18 cellular contexts compared by ENCODE assay signal in genomic region chr17:58313815-58314705, GRCh38. TPM values are rescaled to one million over a fixed set of nuclear protein-coding genes. Genes with fewer than 3 reads are reported as not detected.
DNase-seq lines count a peak whose midpoint lies in the region; ATAC-seq, FAIRE-seq and TF ChIP-seq lines count a peak whose summit lies in the region.
"Had no signal": no experiment of that assay in that cellular context is flagged by ENCODE, and none has a peak within 500 bp of the region (broad histone marks: within the 10 kb centered on the region; RNA-seq: fewer than 3 reads in every experiment).

No MANE protein-coding gene starts in this region.

- CTCF ChIA-PET in activated CD8-positive, alpha-beta memory T cell treated with anti-CD3 and anti-CD28 coated beads, Interleukin-2, amount 10 ng/mL, durations not matched to agents 7 days and 5 days (lab: Charles Lee): interaction anchor here (0.6 to 8.1 kb wide), 6 partner anchors 9 to 120 kb away, joined by 3 to 136 read pairs (median 27); partner anchors contain the start of genes RNF43 and SUPT4H1
- CTCF ChIA-PET in K562 (lab: Yijun Ruan, JAX; ENCODE audit: low intra/inter-chr PET ratio): interaction anchor here (0.6 to 0.8 kb wide), 2 partner anchors 132 to 133 kb away, joined by 3 to 5 read pairs; no protein-coding TSS in a partner anchor

- no peak for TF ChIP-seq RAD21 in K562 (CRISPR knock-in tag; conservative IDR thresholded peaks at IDR 0.05 in 1 of 2, IDR thresholded peaks at IDR 0.05 in 1 of 2)

- no peak overlapping the region for H3K27ac Mint-ChIP-seq in activated CD8-positive, alpha-beta memory T cell treated with anti-CD3 and anti-CD28 coated beads, Interleukin-2, amount 10 ng/mL, durations not matched to agents 7 days and 5 days
- peak overlapping the region; percentile 87 for H3K27ac Mint-ChIP-seq in stimulated activated effector memory CD8-positive, alpha-beta T cell treated with anti-CD3 and anti-CD28 coated beads, Interleukin-12 subunit alpha, Interleukin-12 subunit beta, amount 100 ng/mL, for 72 hours
- H3K27ac Mint-ChIP-seq: activated T-helper 2 cell treated with anti-CD3 and anti-CD28 coated beads, Interferon-gamma antibody, Interleukin-2, Interleukin-4, amounts not matched to agents 10 μg/mL and 5 μg/mL and 100 μg/mL, durations not matched to agents 14 hours and 24 hours and 36 hours had no signal

- no peak for TF ChIP-seq POLR2A in K562 (conservative IDR thresholded peaks at IDR 0.05)

- peaks cover 0 to 20% of the 10 kb centered on the region in 2 experiments; a peak in 1 of 5 replicates for H3K4me1 ChIP-seq in K562 (replicated peaks in 1 of 2; ENCODE audit: control insufficient read depth in 2 of 2, insufficient read depth in 2 of 2, low read length in 2 of 2)
- H3K4me1 ChIP-seq: lower lobe of right lung had no signal

- no peak overlapping the region for H3K4me3 ChIP-seq in K562
- H3K4me3 ChIP-seq: GM23248, lower lobe of right lung had no signal

- H3K9ac ChIP-seq in K562 (ENCODE audit: insufficient read depth in 1 of 2, low read depth in 2 of 2, low read length in 2 of 2): no peak overlapping the region
- H3K9ac ChIP-seq: GM23248 had no signal

- in situ Hi-C loops in K562 (cut with MboI): loop anchor here (5.0 kb wide), 1 partner anchor 133 kb away; no protein-coding TSS in a partner anchor

- no peaks in the 10 kb centered on the region for H3K9me1 ChIP-seq in K562 (ENCODE audit: control insufficient read depth, insufficient read depth, low read length)

- no peaks in the 10 kb centered on the region for H3K9me3 Mint-ChIP-seq in activated CD8-positive, alpha-beta memory T cell treated with anti-CD3 and anti-CD28 coated beads, Interleukin-2, amount 10 ng/mL, durations not matched to agents 7 days and 5 days (ENCODE audit: low read depth)
- H3K9me3 Mint-ChIP-seq in stimulated activated effector memory CD8-positive, alpha-beta T cell treated with anti-CD3 and anti-CD28 coated beads, Interleukin-12 subunit alpha, Interleukin-12 subunit beta, amount 100 ng/mL, for 72 hours: no peaks in the 10 kb centered on the region
- H3K9me3 Mint-ChIP-seq: activated T-helper 2 cell treated with anti-CD3 and anti-CD28 coated beads, Interferon-gamma antibody, Interleukin-2, Interleukin-4, amounts not matched to agents 10 μg/mL and 5 μg/mL and 100 μg/mL, durations not matched to agents 14 hours and 24 hours and 36 hours; naive thymus-derived CD4-positive, alpha-beta T cell had no signal

- BruUV-seq in K562 (replicated peaks; lab: Mats Ljungman, UMichigan): no TSS peak

- intact Hi-C loops in K562 (cut with micrococcal nuclease): no loop called here

- 38% methylated on average over 7 of the region's 7 CpGs for WGBS in K562 (ENCODE audit: insufficient coverage, low coverage, missing lambda C conversion rate)

- peak; percentile 19 for FAIRE-seq in K562 (lab: Jason Lieb, UNC)
- FAIRE-seq: endothelial cell of umbilical vein had no signal

- H3K27me3 Mint-ChIP-seq in activated CD8-positive, alpha-beta memory T cell treated with anti-CD3 and anti-CD28 coated beads, Interleukin-2, amount 10 ng/mL, durations not matched to agents 7 days and 5 days: no peaks in the 10 kb centered on the region
- H3K27me3 Mint-ChIP-seq: naive thymus-derived CD4-positive, alpha-beta T cell had no signal

- no peak for TF ChIP-seq EP300 in K562 (IDR thresholded peaks at IDR 0.05; ENCODE audit: low read length)

- H3K4me1 Mint-ChIP-seq in activated CD8-positive, alpha-beta memory T cell treated with anti-CD3 and anti-CD28 coated beads, Interleukin-2, amount 10 ng/mL, durations not matched to agents 7 days and 5 days: peaks cover 14% of the 10 kb centered on the region
- H3K4me1 Mint-ChIP-seq in stimulated activated effector memory CD8-positive, alpha-beta T cell treated with anti-CD3 and anti-CD28 coated beads, Interleukin-12 subunit alpha, Interleukin-12 subunit beta, amount 100 ng/mL, for 72 hours: peaks cover 19% of the 10 kb centered on the region

- peaks cover 7% of the 10 kb centered on the region for H3K36me3 Mint-ChIP-seq in activated CD8-positive, alpha-beta memory T cell treated with anti-CD3 and anti-CD28 coated beads, Interleukin-2, amount 10 ng/mL, durations not matched to agents 7 days and 5 days
- peaks cover 48% of the 10 kb centered on the region for H3K36me3 Mint-ChIP-seq in stimulated activated effector memory CD8-positive, alpha-beta T cell treated with anti-CD3 and anti-CD28 coated beads, Interleukin-12 subunit alpha, Interleukin-12 subunit beta, amount 100 ng/mL, for 72 hours

- peak; percentile 25 for DNase-seq in activated CD8-positive, alpha-beta memory T cell treated with anti-CD3 and anti-CD28 coated beads, Interleukin-2, amount 10 ng/mL, durations not matched to agents 7 days and 5 days
- DNase-seq in activated CD8-positive, alpha-beta memory T cell treated with anti-CD3 and anti-CD28 coated beads, Interleukin-2, amount 50 U/mL, for 48 hours: no peak
- DNase-seq in NCI-H2171 (lab: John Stamatoyannopoulos, UW) (peak; percentile 74), K562 (ENCODE audit: extremely low read depth in 1 of 4, low spot score in 3 of 4) (no peak), GOT3 (lab: John Stamatoyannopoulos, UW) (no peak)
- peak in 1 of 2 donors; percentile 41 for DNase-seq in stimulated activated effector memory CD8-positive, alpha-beta T cell treated with anti-CD3 and anti-CD28 coated beads, Interleukin-12 subunit alpha, Interleukin-12 subunit beta, amount 100 ng/mL, for 72 hours (ENCODE audit: low spot score in 2 of 2)
- DNase-seq: activated CD4-positive, alpha-beta T cell treated with anti-CD3 and anti-CD28 coated beads for 4 hours; GM23248; Karpas-422; lower lobe of right lung; substantia nigra had no signal

- H3K79me2 ChIP-seq in K562 (ENCODE audit: control insufficient read depth, insufficient read depth, low read length): no peaks in the 10 kb centered on the region

- H3K27me3 ChIP-seq in K562 (ENCODE audit: control insufficient read depth in 2 of 2, insufficient read depth in 2 of 2, low read length in 2 of 2): no peaks in the 10 kb centered on the region

- H3K4me3 Mint-ChIP-seq in activated CD8-positive, alpha-beta memory T cell treated with anti-CD3 and anti-CD28 coated beads, Interleukin-2, amount 10 ng/mL, durations not matched to agents 7 days and 5 days: no peak overlapping the region
- no peak overlapping the region for H3K4me3 Mint-ChIP-seq in stimulated activated effector memory CD8-positive, alpha-beta T cell treated with anti-CD3 and anti-CD28 coated beads, Interleukin-12 subunit alpha, Interleukin-12 subunit beta, amount 100 ng/mL, for 72 hours
- H3K4me3 Mint-ChIP-seq: naive thymus-derived CD4-positive, alpha-beta T cell had no signal

- no peaks in the 10 kb centered on the region for H3K36me3 ChIP-seq in K562 (ENCODE audit: control insufficient read depth, insufficient read depth, low read length)
- H3K36me3 ChIP-seq: lower lobe of right lung had no signal

- POLR2A ChIA-PET in K562 (lab: Yijun Ruan, JAX): interaction anchor here (0.9 to 4.3 kb wide), 4 partner anchors 12 to 39 kb away, joined by 3 to 42 read pairs (median 11); partner anchors contain the start of gene TSPOAP1

- TF ChIP-seq CTCF in K562 (IDR thresholded peaks at IDR 0.05 in 2 of 3, conservative IDR thresholded peaks at IDR 0.05 in 1 of 3; ENCODE audit: insufficient read depth in 2 of 3, low read depth in 1 of 3, low read length in 3 of 3): no peak

- H3K27ac ChIP-seq in K562 (ENCODE audit: extremely low read depth, low read depth, low read length): no peak overlapping the region
- H3K27ac ChIP-seq: GM23248, lower lobe of right lung had no signal

- no peak for ATAC-seq in activated CD8-positive, alpha-beta memory T cell treated with anti-CD3 and anti-CD28 coated beads, Interleukin-2, amount 10 ng/mL, durations not matched to agents 7 days and 5 days
- ATAC-seq in K562 (no peak), GM19397 (IDR thresholded peaks at IDR 0.05; ENCODE audit: unreplicated experiment) (no peak), GM18870 (IDR thresholded peaks at IDR 0.05; ENCODE audit: unreplicated experiment) (no peak)
- ATAC-seq in stimulated activated effector memory CD8-positive, alpha-beta T cell treated with anti-CD3 and anti-CD28 coated beads, Interleukin-12 subunit alpha, Interleukin-12 subunit beta, amount 100 ng/mL, for 72 hours: no peak
- ATAC-seq: lower lobe of right lung; naive thymus-derived CD4-positive, alpha-beta T cell had no signal

- H3K9me3 ChIP-seq in K562 (replicated peaks; ENCODE audit: control insufficient read depth, insufficient read depth, low read depth, low read length): no peaks in the 10 kb centered on the region
- H3K9me3 ChIP-seq: lower lobe of right lung had no signal

- no peaks in the 10 kb centered on the region for H4K20me1 ChIP-seq in K562 (replicated peaks; ENCODE audit: control insufficient read depth, insufficient read depth, low read length)

- H3K4me2 ChIP-seq in K562 (ENCODE audit: insufficient read depth, low read length): no peak overlapping the region

- no peak overlapping the region for H2AFZ ChIP-seq in K562 (ENCODE audit: low read depth, low read length)
- H2AFZ ChIP-seq: GM23248 had no signal

RNA-seq across cellular contexts. Expression of gene TSPOAP1, which starts 14.5 kb away (rescaled TPM):
- 10 to 100 TPM; 25.6 to 66.3 TPM for total RNA-seq in activated CD8-positive, alpha-beta memory T cell treated with anti-CD3 and anti-CD28 coated beads, Interleukin-2, amount 10 ng/mL, durations not matched to agents 7 days and 5 days
- 26.2 and 58.3 TPM in 2 replicates for total RNA-seq in K562 (2011; cell fraction: chromatin; rRNA removed; ENCODE audit: low replicate concordance)
- 24.0 and 24.1 TPM in 2 replicates for total RNA-seq in K562 (2011; cell fraction: nucleolus; rRNA removed)
- total RNA-seq in K562 (2011; cell fraction: nucleoplasm; rRNA removed): 18.1 and 18.9 TPM in 2 replicates
- total RNA-seq in K562 (2014; rRNA removed) (1.0 and 1.8 TPM in 2 replicates), K562 (2014; rRNA removed; fragmentation: Illumina TruSeq; extraction: Trizol) (0.57 and 0.87 TPM in 2 replicates), K562 (2015; rRNA removed; fragmentation: Illumina TruSeq; extraction: Trizol) (0.94 and 1.2 TPM in 2 replicates), K562 (2021) (1.7 and 3.3 TPM in 2 replicates)
- polyA plus RNA-seq in K562 (2011; rRNA removed) (3.2 and 3.3 TPM in 2 replicates), K562 (2014; fragmentation: Illumina TruSeq; extraction: Trizol) (1.1 and 1.2 TPM in 2 replicates), K562 (2014; fragmentation: Nextera tagmentation; extraction: Ambion mirVana) (not detected), K562 (2014; rRNA removed) (1.6 and 3.9 TPM in 2 replicates)
- 2.4 and 2.6 TPM in 2 replicates for polyA plus RNA-seq in K562 (2011; cell fraction: cytosol; rRNA removed)
- 26.8 and 38.8 TPM in 2 replicates for polyA plus RNA-seq in K562 (2011; cell fraction: nucleus; rRNA removed)
- polyA plus RNA-seq in K562 (2012): 3.0 and 5.1 TPM in 2 replicates
- 1.1 and 1.8 TPM in 2 replicates for polyA minus RNA-seq in K562 (2011; rRNA and poly(A)+ RNA removed)
- 0.76 and 2.1 TPM in 2 replicates for polyA minus RNA-seq in K562 (2011; cell fraction: cytosol; rRNA and poly(A)+ RNA removed)
- polyA minus RNA-seq in K562 (2011; cell fraction: nucleus; rRNA and poly(A)+ RNA removed): 4.1 and 6.2 TPM in 2 replicates
- total RNA-seq: endothelial cell of umbilical vein had no signal
- polyA plus RNA-seq: endothelial cell of umbilical vein had no signal

RNA-seq across cellular contexts. Expression of gene MPO, which starts 33.3 kb away (rescaled TPM):
- total RNA-seq in activated CD8-positive, alpha-beta memory T cell treated with anti-CD3 and anti-CD28 coated beads, Interleukin-2, amount 10 ng/mL, durations not matched to agents 7 days and 5 days: under 1 TPM in 1 of 2 experiments, not detected in 1; 0.09 TPM
- 0.12 and 0.14 TPM in 2 replicates for total RNA-seq in K562 (2011; cell fraction: chromatin; rRNA removed; ENCODE audit: low replicate concordance)
- total RNA-seq in K562 (2011; cell fraction: nucleolus; rRNA removed): 0.17 TPM in 1 of 2 replicates, not detected in the other
- not detected in 2 replicates for total RNA-seq in K562 (2011; cell fraction: nucleoplasm; rRNA removed)
- total RNA-seq in K562 (2014; rRNA removed) (not detected in 2 replicates), K562 (2014; rRNA removed; fragmentation: Illumina TruSeq; extraction: Trizol) (not detected in 2 replicates), K562 (2015; rRNA removed; fragmentation: Illumina TruSeq; extraction: Trizol) (not detected in 2 replicates), K562 (2021) (0.47 TPM in 1 of 2 replicates, not detected in the other)
- polyA plus RNA-seq in K562 (2011; rRNA removed) (0.15 and 0.39 TPM in 2 replicates), K562 (2014; fragmentation: Illumina TruSeq; extraction: Trizol) (0.06 TPM in 1 of 2 replicates, not detected in the other), K562 (2014; fragmentation: Nextera tagmentation; extraction: Ambion mirVana) (under 1 TPM in 1 of 2 experiments, not detected in 1; 0.04 TPM), K562 (2014; rRNA removed) (0.03 TPM in 1 of 2 replicates, not detected in the other)
- 0.06 and 0.33 TPM in 2 replicates for polyA plus RNA-seq in K562 (2011; cell fraction: cytosol; rRNA removed)
- 0.06 and 0.34 TPM in 2 replicates for polyA plus RNA-seq in K562 (2011; cell fraction: nucleus; rRNA removed)
- polyA plus RNA-seq in K562 (2012): 0.03 and 0.08 TPM in 2 replicates
- 0.06 and 0.32 TPM in 2 replicates for polyA minus RNA-seq in K562 (2011; rRNA and poly(A)+ RNA removed)
- not detected in 2 replicates for polyA minus RNA-seq in K562 (2011; cell fraction: cytosol; rRNA and poly(A)+ RNA removed)
- polyA minus RNA-seq in K562 (2011; cell fraction: nucleus; rRNA and poly(A)+ RNA removed): not detected in 2 replicates
- total RNA-seq: activated T-helper 2 cell treated with anti-CD3 and anti-CD28 coated beads, Interferon-gamma antibody, Interleukin-2, Interleukin-4, amounts not matched to agents 10 μg/mL and 5 μg/mL and 100 μg/mL, durations not matched to agents 14 hours and 24 hours and 36 hours; endothelial cell of umbilical vein; GM23248; renal cortical epithelial cell; T-helper 2 cell treated with Interferon-gamma antibody and Interleukin-4, amounts not matched to agents 100 ng/mL and 5 ng/mL, for 36 hours had no signal
- polyA plus RNA-seq: endothelial cell of umbilical vein; GM23248; naive thymus-derived CD4-positive, alpha-beta T cell had no signal

RNA-seq across cellular contexts. Expression of gene SUPT4H1, which starts 37.9 kb away (rescaled TPM):
- total RNA-seq in activated CD8-positive, alpha-beta memory T cell treated with anti-CD3 and anti-CD28 coated beads, Interleukin-2, amount 10 ng/mL, durations not matched to agents 7 days and 5 days: 100 to 1,000 TPM in 1 of 2 experiments, 10 to 100 TPM in 1; 63.3 to 127 TPM
- total RNA-seq in K562 (2011; cell fraction: chromatin; rRNA removed; ENCODE audit: low replicate concordance): 26.0 and 31.9 TPM in 2 replicates
- 30.7 and 32.8 TPM in 2 replicates for total RNA-seq in K562 (2011; cell fraction: nucleolus; rRNA removed)
- 38.1 and 51.1 TPM in 2 replicates for total RNA-seq in K562 (2011; cell fraction: nucleoplasm; rRNA removed)
- 62.1 and 94.0 TPM in 2 replicates for total RNA-seq in K562 (2014; rRNA removed)
- total RNA-seq in K562 (2014; rRNA removed; fragmentation: Illumina TruSeq; extraction: Trizol): 102 and 108 TPM in 2 replicates
- 90.6 and 94.8 TPM in 2 replicates for total RNA-seq in K562 (2015; rRNA removed; fragmentation: Illumina TruSeq; extraction: Trizol)
- total RNA-seq in K562 (2021): 105 and 111 TPM in 2 replicates
- 198 and 273 TPM in 2 replicates for polyA plus RNA-seq in K562 (2011; rRNA removed)
- polyA plus RNA-seq in K562 (2011; cell fraction: cytosol; rRNA removed): 118 and 163 TPM in 2 replicates
- 45.3 and 71.9 TPM in 2 replicates for polyA plus RNA-seq in K562 (2011; cell fraction: nucleus; rRNA removed)
- polyA plus RNA-seq in K562 (2012): 120 and 125 TPM in 2 replicates
- 116 and 140 TPM in 2 replicates for polyA plus RNA-seq in K562 (2014; fragmentation: Illumina TruSeq; extraction: Trizol)
- polyA plus RNA-seq in K562 (2014; fragmentation: Nextera tagmentation; extraction: Ambion mirVana): 100 to 1,000 TPM; 235 to 320 TPM
- polyA plus RNA-seq in K562 (2014; rRNA removed): 113 and 117 TPM in 2 replicates
- polyA minus RNA-seq in K562 (2011; rRNA and poly(A)+ RNA removed): 107 and 135 TPM in 2 replicates
- 23.5 and 42.2 TPM in 2 replicates for polyA minus RNA-seq in K562 (2011; cell fraction: cytosol; rRNA and poly(A)+ RNA removed)
- polyA minus RNA-seq in K562 (2011; cell fraction: nucleus; rRNA and poly(A)+ RNA removed): 12.4 and 23.0 TPM in 2 replicates

Comparison
In these comparisons a context has a peak if more than half of its experiments do, and no peak if none do; other contexts are left out.
1. DNase-seq: peak in activated CD8-positive, alpha-beta memory T cell treated with anti-CD3 and anti-CD28 coated beads, Interleukin-2, amount 10 ng/mL, durations not matched to agents 7 days and 5 days (single experiment) and NCI-H2171 (single experiment); none in activated CD8-positive, alpha-beta memory T cell treated with anti-CD3 and anti-CD28 coated beads, Interleukin-2, amount 50 U/mL, for 48 hours (single experiment), K562 (0 of 4) and GOT3 (single experiment).